Comparison of ENCODE assay signal across 1 cellular context in genomic region chr19:56098731-56099577, GRCh38.
TF ChIP-seq lines count a peak whose summit lies in the region.

No MANE protein-coding gene starts in this region.

TF ChIP-seq in H1, 55 proteins besides CTCF, POLR2A, EP300 and RAD21:
- TF ChIP-seq MAFK (IDR thresholded peaks at IDR 0.05; ENCODE audit: low read depth, low read length) (peak; percentile 7; the same call in 1 of the 2 replicates), PHF8 (conservative IDR thresholded peaks at IDR 0.05; ENCODE audit: low read depth, low read length) (no peak)
TF ChIP-seq in H1: peak in this region for 1.
